Comparison of ENCODE assay signal across 18 cellular contexts in the genomic region with DNA sequence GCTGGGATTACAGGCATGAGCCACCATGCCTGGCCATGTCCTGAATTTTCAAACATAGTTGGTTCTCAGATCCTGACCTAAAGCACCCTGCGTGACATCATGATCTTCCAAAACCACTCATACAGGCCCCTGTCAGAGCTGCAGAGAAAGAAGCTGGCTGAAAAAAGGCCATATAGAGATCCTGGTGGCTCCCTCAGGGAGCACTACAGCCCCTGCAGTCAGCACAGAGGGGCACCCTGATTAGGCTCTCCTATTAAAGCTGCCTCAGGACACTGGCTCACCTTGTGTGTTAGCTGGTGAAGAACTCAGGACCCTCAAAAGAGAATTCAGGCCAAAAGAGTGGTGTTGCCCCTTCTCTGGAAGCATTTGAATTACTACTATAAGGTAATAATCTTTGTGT.
DNase-seq lines count a peak whose midpoint lies in the region; ATAC-seq and TF ChIP-seq lines count a peak whose summit lies in the region.
"Had no signal": no experiment of that assay in that cellular context is flagged by ENCODE, and none has a peak within 500 bp of the region (broad histone marks: within the 10 kb centered on the region; RNA-seq: fewer than 3 reads in every experiment).

No MANE protein-coding gene starts in this region.

- H3K4me3 ChIP-seq in breast epithelium, result no peak overlapping the region
- no peak overlapping the region for H3K4me3 ChIP-seq in mammary epithelial cell (replicated peaks in 1 of 3; ENCODE audit: insufficient read depth in 1 of 3, low read depth in 2 of 3, low read length in 3 of 3)
- no peak overlapping the region for H3K4me3 ChIP-seq in endodermal cell (ENCODE audit: low read length)
- H3K4me3 ChIP-seq in rectal smooth muscle tissue (ENCODE audit: low read length), result no peak overlapping the region
- H3K4me3 ChIP-seq in suprapubic skin, result no peak overlapping the region
- H3K4me3 ChIP-seq: PC-9 had no signal

- H3K9me3 Mint-ChIP-seq in endodermal cell, result no peaks in the 10 kb centered on the region

- H3K36me3 ChIP-seq in breast epithelium (no peaks in the 10 kb centered on the region), mammary epithelial cell (ENCODE audit: insufficient read depth, low read length) (no peaks in the 10 kb centered on the region), endodermal cell (ENCODE audit: control insufficient read depth, insufficient read depth, low read length) (no peaks in the 10 kb centered on the region), rectal smooth muscle tissue (ENCODE audit: control insufficient read depth, insufficient read depth, low read length) (no peaks in the 10 kb centered on the region), suprapubic skin (no peaks in the 10 kb centered on the region)

- no peak for DNase-seq in breast epithelium (ENCODE audit: low spot score in 2 of 2)
- DNase-seq in mammary epithelial cell, result no peak
- no peak for DNase-seq in endodermal cell
- no peak for DNase-seq in suprapubic skin (ENCODE audit: low spot score in 2 of 2)
- no peak for DNase-seq in H4 (ENCODE audit: low spot score)
- no peak for DNase-seq in Ammon's horn (ENCODE audit: low spot score)
- DNase-seq: H7, Kasumi-1, NCI-H1694 treated with DMSO at 0.1 percent for 48 hours, NCI-H2081 treated with DMSO at 0.1 percent for 48 hours, NCI-H2171 treated with DMSO at 0.1 percent for 48 hours, NCI-H524 treated with DMSO at 0.1 percent for 48 hours, PC-9, RPMI8226, SHP77 treated with DMSO at 0.1 percent for 48 hours had no signal

- H4K20me1 ChIP-seq in mammary epithelial cell (ENCODE audit: insufficient read depth, low read length), result no peaks in the 10 kb centered on the region

- no peak overlapping the region for H3K27ac Mint-ChIP-seq in endodermal cell
- H3K27ac Mint-ChIP-seq: B cell had no signal

- H3K79me2 ChIP-seq in mammary epithelial cell (ENCODE audit: insufficient read depth, low read length), result no peaks in the 10 kb centered on the region

- in situ Hi-C loops in mammary epithelial cell (cut with MboI; ENCODE audit: low sequenced_read_pairs in 2 of 2), result loop anchor here (25.0 kb wide), 2 partner anchors 894 to 944 kb away; partner anchors contain the start of gene RGMA (in 1 of the 2)

- intact Hi-C loops in breast epithelium (cut with DNase I; ENCODE audit: low total_unique reads) (no loop called here), mammary epithelial cell (cut with micrococcal nuclease) (no loop called here)

- H3K27me3 ChIP-seq in breast epithelium (no peaks in the 10 kb centered on the region), mammary epithelial cell (ENCODE audit: insufficient read depth, low read length) (no peaks in the 10 kb centered on the region), endodermal cell (ENCODE audit: control insufficient read depth, insufficient read depth, low read length, poor library complexity, severe bottlenecking) (peaks cover 9% of the 10 kb centered on the region), rectal smooth muscle tissue (ENCODE audit: control insufficient read depth, insufficient read depth, low read length) (no peaks in the 10 kb centered on the region), suprapubic skin (no peaks in the 10 kb centered on the region)

- H3K27ac ChIP-seq in breast epithelium, result peak overlapping the region; percentile 10 to 68
- H3K27ac ChIP-seq in mammary epithelial cell (ENCODE audit: insufficient read depth, low read depth, low read length), result no peak overlapping the region
- H3K27ac ChIP-seq in endodermal cell (ENCODE audit: low read depth, low read length), result peak overlapping the region; percentile 57
- H3K27ac ChIP-seq in rectal smooth muscle tissue (ENCODE audit: low read depth, low read length), result peak overlapping the region; percentile 21
- peak overlapping the region; percentile 20 for H3K27ac ChIP-seq in suprapubic skin
- H3K27ac ChIP-seq: PC-9 had no signal

- dilution Hi-C loops in mammary epithelial cell (cut with HindIII; ENCODE audit: low sequenced_read_pairs), result no loop called here

- ATAC-seq in GM19463 (IDR thresholded peaks at IDR 0.05; ENCODE audit: unreplicated experiment), result no peak

- no peak for TF ChIP-seq CTCF in breast epithelium (IDR thresholded peaks at IDR 0.05)
- no peak for TF ChIP-seq CTCF in mammary epithelial cell (conservative IDR thresholded peaks at IDR 0.05 in 1 of 2, IDR thresholded peaks at IDR 0.05 in 1 of 2; ENCODE audit: extremely low read depth in 1 of 2, insufficient read depth in 1 of 2, low read depth in 1 of 2, low read length in 2 of 2)
- no peak for TF ChIP-seq CTCF in endodermal cell (conservative IDR thresholded peaks at IDR 0.05)
- no peak for TF ChIP-seq CTCF in suprapubic skin (IDR thresholded peaks at IDR 0.05)

- TF ChIP-seq POLR2A in breast epithelium (IDR thresholded peaks at IDR 0.05), result no peak
- no peak for TF ChIP-seq POLR2A in suprapubic skin (IDR thresholded peaks at IDR 0.05)

- no peaks in the 10 kb centered on the region for H3K9me3 ChIP-seq in breast epithelium
- H3K9me3 ChIP-seq in mammary epithelial cell (replicated peaks; ENCODE audit: insufficient read depth, low read length), result no peaks in the 10 kb centered on the region
- no peaks in the 10 kb centered on the region for H3K9me3 ChIP-seq in endodermal cell (ENCODE audit: control insufficient read depth, low read length)
- no peaks in the 10 kb centered on the region for H3K9me3 ChIP-seq in suprapubic skin

- CTCF ChIA-PET in mammary epithelial cell (lab: Charles Lee; ENCODE audit: low non-redundant PET), result no interaction called here

- no peaks in the 10 kb centered on the region for H3K4me1 Mint-ChIP-seq in endodermal cell

- peaks cover 2% of the 10 kb centered on the region for H3K27me3 Mint-ChIP-seq in endodermal cell (ENCODE audit: insufficient read depth)

- WGBS in mammary epithelial cell (ENCODE audit: low coverage, missing lambda C conversion rate), result 85% methylated on average over 1 of the region's 1 CpG
- 86% methylated on average over 1 of the region's 1 CpG; no CpG with 5 or more reads in 1 of the 2 experiments for WGBS in endodermal cell (ENCODE audit: insufficient coverage in 1 of 2, insufficient read length in 1 of 2), 2 experiments
- 100% methylated on average over 1 of the region's 1 CpG for WGBS in suprapubic skin

- BruUV-seq in mammary epithelial cell (replicated peaks; lab: Mats Ljungman, UMichigan), result no TSS peak

- H3K4me1 ChIP-seq in breast epithelium (no peaks in the 10 kb centered on the region), mammary epithelial cell (ENCODE audit: insufficient read depth, low read length) (no peaks in the 10 kb centered on the region), endodermal cell (ENCODE audit: control insufficient read depth, insufficient read depth, low read length) (no peaks in the 10 kb centered on the region), rectal smooth muscle tissue (ENCODE audit: control insufficient read depth, insufficient read depth, low read length) (peaks cover 5% of the 10 kb centered on the region), suprapubic skin (peaks cover 14% of the 10 kb centered on the region)

- no peak overlapping the region for H2AFZ ChIP-seq in mammary epithelial cell (ENCODE audit: low read depth, low read length)
- H2AFZ ChIP-seq: PC-9 had no signal

- no peak for TF ChIP-seq EP300 in suprapubic skin (IDR thresholded peaks at IDR 0.05)

- H3K4me3 Mint-ChIP-seq in endodermal cell, result no peak overlapping the region
- H3K4me3 Mint-ChIP-seq: B cell had no signal

- H3K4me2 ChIP-seq in mammary epithelial cell (ENCODE audit: insufficient read depth, low read depth, low read length), result no peak overlapping the region
- H3K4me2 ChIP-seq: PC-9 had no signal

- no peak overlapping the region for H3K9ac ChIP-seq in mammary epithelial cell (ENCODE audit: insufficient read depth, low read length)
- no peak overlapping the region for H3K9ac ChIP-seq in endodermal cell (ENCODE audit: extremely low read depth, low read length, poor library complexity, severe bottlenecking)
- H3K9ac ChIP-seq in rectal smooth muscle tissue (ENCODE audit: low read length), result no peak overlapping the region

- no peaks in the 10 kb centered on the region for H3K36me3 Mint-ChIP-seq in endodermal cell (ENCODE audit: low read depth)
